ENCODE assay signal across 1 cellular context in the genomic region with DNA sequence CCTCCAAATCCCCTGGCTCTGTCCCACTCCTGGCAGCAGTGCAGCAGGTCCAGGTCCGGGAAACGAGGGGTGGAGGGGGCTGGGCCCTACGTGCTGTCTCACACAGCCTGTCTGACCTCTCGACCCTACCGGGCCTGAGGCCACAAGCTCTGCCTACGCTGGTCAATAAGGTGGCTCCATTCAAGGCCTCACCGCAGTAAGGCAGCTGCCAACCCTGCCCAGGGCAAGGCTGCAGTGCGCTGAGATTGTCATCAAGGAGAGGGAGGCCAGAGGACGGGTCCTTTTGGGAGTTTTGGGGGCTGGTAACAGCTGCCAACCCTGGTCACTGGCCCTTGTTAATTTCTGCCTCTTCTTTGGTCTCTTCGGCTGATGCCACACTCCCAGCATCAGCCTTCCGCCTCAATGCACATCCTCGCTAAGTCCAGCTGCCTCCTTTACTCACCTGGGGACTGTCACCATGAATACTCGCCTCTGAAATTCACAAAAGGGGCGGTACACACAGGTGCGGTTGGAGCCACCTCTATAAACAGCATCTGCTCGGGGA.
A peak's percentile ranks its signal among the peaks of the same experiment; 100 is the strongest.
TF ChIP-seq lines count a peak whose summit lies in the region.

No MANE protein-coding gene starts in this region.

TF ChIP-seq in HepG2, 621 proteins besides CTCF, POLR2A, EP300 and RAD21 (continued from another document):
- TF ChIP-seq, protein P1, sequence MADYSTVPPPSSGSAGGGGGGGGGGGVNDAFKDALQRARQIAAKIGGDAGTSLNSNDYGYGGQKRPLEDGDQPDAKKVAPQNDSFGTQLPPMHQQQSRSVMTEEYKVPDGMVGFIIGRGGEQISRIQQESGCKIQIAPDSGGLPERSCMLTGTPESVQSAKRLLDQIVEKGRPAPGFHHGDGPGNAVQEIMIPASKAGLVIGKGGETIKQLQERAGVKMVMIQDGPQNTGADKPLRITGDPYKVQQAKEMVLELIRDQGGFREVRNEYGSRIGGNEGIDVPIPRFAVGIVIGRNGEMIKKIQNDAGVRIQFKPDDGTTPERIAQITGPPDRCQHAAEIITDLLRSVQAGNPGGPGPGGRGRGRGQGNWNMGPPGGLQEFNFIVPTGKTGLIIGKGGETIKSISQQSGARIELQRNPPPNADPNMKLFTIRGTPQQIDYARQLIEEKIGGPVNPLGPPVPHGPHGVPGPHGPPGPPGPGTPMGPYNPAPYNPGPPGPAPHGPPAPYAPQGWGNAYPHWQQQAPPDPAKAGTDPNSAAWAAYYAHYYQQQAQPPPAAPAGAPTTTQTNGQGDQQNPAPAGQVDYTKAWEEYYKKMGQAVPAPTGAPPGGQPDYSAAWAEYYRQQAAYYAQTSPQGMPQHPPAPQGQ (CRISPR knock-in tag; IDR thresholded peaks at IDR 0.05; ENCODE audit: borderline replicate concordance) = peak; percentile 64; the same call in 1 of the 2 replicates
- TF ChIP-seq, protein P2, sequence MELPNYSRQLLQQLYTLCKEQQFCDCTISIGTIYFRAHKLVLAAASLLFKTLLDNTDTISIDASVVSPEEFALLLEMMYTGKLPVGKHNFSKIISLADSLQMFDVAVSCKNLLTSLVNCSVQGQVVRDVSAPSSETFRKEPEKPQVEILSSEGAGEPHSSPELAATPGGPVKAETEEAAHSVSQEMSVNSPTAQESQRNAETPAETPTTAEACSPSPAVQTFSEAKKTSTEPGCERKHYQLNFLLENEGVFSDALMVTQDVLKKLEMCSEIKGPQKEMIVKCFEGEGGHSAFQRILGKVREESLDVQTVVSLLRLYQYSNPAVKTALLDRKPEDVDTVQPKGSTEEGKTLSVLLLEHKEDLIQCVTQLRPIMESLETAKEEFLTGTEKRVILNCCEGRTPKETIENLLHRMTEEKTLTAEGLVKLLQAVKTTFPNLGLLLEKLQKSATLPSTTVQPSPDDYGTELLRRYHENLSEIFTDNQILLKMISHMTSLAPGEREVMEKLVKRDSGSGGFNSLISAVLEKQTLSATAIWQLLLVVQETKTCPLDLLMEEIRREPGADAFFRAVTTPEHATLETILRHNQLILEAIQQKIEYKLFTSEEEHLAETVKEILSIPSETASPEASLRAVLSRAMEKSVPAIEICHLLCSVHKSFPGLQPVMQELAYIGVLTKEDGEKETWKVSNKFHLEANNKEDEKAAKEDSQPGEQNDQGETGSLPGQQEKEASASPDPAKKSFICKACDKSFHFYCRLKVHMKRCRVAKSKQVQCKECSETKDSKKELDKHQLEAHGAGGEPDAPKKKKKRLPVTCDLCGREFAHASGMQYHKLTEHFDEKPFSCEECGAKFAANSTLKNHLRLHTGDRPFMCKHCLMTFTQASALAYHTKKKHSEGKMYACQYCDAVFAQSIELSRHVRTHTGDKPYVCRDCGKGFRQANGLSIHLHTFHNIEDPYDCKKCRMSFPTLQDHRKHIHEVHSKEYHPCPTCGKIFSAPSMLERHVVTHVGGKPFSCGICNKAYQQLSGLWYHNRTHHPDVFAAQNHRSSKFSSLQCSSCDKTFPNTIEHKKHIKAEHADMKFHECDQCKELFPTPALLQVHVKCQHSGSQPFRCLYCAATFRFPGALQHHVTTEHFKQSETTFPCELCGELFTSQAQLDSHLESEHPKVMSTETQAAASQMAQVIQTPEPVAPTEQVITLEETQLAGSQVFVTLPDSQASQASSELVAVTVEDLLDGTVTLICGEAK (IDR thresholded peaks at IDR 0.05) = no peak
- TF ChIP-seq, protein P2 (CRISPR knock-in tag; IDR thresholded peaks at IDR 0.05) = peak; percentile 63
- TF ChIP-seq ZMYM2 (CRISPR knock-in tag; IDR thresholded peaks at IDR 0.05) (0 out of 2 replicates have a peak, but pooled peaks have one; percentile 21), ZNF841 (CRISPR knock-in tag; IDR thresholded peaks at IDR 0.05; ENCODE audit: borderline replicate concordance) (no peak), ATF1 (CRISPR knock-in tag; IDR thresholded peaks at IDR 0.05) (no peak), ZNF772 (CRISPR knock-in tag; IDR thresholded peaks at IDR 0.05) (peak; percentile 68; the same call in 1 of the 2 replicates)
- TF ChIP-seq, protein P3, sequence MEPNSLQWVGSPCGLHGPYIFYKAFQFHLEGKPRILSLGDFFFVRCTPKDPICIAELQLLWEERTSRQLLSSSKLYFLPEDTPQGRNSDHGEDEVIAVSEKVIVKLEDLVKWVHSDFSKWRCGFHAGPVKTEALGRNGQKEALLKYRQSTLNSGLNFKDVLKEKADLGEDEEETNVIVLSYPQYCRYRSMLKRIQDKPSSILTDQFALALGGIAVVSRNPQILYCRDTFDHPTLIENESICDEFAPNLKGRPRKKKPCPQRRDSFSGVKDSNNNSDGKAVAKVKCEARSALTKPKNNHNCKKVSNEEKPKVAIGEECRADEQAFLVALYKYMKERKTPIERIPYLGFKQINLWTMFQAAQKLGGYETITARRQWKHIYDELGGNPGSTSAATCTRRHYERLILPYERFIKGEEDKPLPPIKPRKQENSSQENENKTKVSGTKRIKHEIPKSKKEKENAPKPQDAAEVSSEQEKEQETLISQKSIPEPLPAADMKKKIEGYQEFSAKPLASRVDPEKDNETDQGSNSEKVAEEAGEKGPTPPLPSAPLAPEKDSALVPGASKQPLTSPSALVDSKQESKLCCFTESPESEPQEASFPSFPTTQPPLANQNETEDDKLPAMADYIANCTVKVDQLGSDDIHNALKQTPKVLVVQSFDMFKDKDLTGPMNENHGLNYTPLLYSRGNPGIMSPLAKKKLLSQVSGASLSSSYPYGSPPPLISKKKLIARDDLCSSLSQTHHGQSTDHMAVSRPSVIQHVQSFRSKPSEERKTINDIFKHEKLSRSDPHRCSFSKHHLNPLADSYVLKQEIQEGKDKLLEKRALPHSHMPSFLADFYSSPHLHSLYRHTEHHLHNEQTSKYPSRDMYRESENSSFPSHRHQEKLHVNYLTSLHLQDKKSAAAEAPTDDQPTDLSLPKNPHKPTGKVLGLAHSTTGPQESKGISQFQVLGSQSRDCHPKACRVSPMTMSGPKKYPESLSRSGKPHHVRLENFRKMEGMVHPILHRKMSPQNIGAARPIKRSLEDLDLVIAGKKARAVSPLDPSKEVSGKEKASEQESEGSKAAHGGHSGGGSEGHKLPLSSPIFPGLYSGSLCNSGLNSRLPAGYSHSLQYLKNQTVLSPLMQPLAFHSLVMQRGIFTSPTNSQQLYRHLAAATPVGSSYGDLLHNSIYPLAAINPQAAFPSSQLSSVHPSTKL (CRISPR knock-in tag; IDR thresholded peaks at IDR 0.05) = peak; percentile 84
- TF ChIP-seq, protein P4, sequence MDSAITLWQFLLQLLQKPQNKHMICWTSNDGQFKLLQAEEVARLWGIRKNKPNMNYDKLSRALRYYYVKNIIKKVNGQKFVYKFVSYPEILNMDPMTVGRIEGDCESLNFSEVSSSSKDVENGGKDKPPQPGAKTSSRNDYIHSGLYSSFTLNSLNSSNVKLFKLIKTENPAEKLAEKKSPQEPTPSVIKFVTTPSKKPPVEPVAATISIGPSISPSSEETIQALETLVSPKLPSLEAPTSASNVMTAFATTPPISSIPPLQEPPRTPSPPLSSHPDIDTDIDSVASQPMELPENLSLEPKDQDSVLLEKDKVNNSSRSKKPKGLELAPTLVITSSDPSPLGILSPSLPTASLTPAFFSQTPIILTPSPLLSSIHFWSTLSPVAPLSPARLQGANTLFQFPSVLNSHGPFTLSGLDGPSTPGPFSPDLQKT (CRISPR knock-in tag; IDR thresholded peaks at IDR 0.05; ENCODE audit: borderline replicate concordance) = no peak
- TF ChIP-seq, protein P5, sequence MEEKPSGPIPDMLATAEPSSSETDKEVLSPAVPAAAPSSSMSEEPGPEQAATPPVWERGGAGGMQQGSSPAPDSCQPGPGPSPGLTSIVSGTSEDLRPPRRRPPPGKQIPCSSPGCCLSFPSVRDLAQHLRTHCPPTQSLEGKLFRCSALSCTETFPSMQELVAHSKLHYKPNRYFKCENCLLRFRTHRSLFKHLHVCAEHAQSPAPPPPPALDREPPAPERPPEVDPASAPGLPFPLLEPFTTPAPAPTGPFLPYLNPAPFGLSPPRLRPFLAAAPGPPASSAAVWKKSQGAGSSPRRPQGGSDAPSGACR (CRISPR knock-in tag; IDR thresholded peaks at IDR 0.05) = no peak; the same call in 1 of the 2 replicates
